26 cellular contexts compared by ENCODE assay signal in the genomic region with DNA sequence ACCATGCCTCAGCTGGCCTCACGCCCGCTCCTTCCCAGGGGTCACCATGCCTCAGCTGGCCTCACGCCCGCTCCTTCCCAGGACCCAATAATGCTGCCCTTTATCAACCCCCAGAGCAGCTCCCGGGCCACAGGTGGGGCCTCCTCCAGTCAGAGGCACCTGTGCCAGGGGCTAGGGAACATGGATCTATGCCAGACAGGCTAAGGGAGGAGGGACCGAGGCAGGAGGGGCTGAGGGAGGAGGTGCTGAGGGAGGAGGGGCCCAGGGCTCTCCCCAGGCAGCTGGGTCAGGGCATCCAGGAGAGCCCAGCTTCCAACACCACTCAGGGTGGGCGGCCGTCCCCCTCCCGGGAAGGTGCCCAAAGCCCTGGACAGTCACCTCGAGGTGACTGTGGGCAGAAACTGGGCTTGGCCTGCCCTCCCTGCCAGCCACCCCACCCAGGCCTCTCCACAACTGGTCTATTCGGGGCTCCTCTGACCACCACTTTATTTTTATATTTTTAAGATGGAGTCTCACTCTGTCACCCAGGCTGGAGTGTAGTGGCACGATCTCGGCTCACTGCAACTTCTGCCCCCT. TPM values are rescaled to one million over a fixed set of nuclear protein-coding genes. Genes with fewer than 3 reads are reported as not detected.
"Had no signal": no experiment of that assay in that cellular context is flagged by ENCODE, and none has a peak within 500 bp of the region (broad histone marks: within the 10 kb centered on the region; RNA-seq: fewer than 3 reads in every experiment).

No MANE protein-coding gene starts in this region.

- H3K36me3 ChIP-seq: neural progenitor cell, prostate gland, right atrium auricular region, uterus had no signal

- H3K9ac ChIP-seq: neural progenitor cell had no signal

- H3K4me1 ChIP-seq: gastrocnemius medialis, prostate gland, uterus had no signal

- DNase-seq: activated B cell treated with CpG ODN at 0.5 μM for 24 hours; activated CD4-positive, alpha-beta memory T cell treated with anti-CD3 and anti-CD28 coated beads for 36 hours; activated CD4-positive, alpha-beta T cell treated with anti-CD3 and anti-CD28 coated beads for 4 hours; activated gamma-delta T cell treated with Interleukin-2 at 50 U/mL for 16 hours; activated naive CD8-positive, alpha-beta T cell treated with anti-CD3 and anti-CD28 coated beads for 36 hours; activated T-cell treated with anti-CD3 and anti-CD28 coated beads for 4 hours; amniotic stem cell; effector CD8-positive, alpha-beta T cell; gastrocnemius medialis; kidney glomerular epithelial cell; mesenchymal stem cell; naive thymus-derived CD4-positive, alpha-beta T cell; T-helper 2 cell; uterus had no signal

- H2AFZ ChIP-seq: neural progenitor cell had no signal

- H3K4me3 ChIP-seq: gastrocnemius medialis, heart left ventricle, mucosa of descending colon, neural progenitor cell, prostate gland, right atrium auricular region, skin epidermis, tibial nerve, uterus had no signal

- H3K4me2 ChIP-seq: neural progenitor cell had no signal

- H3K27ac ChIP-seq: gastrocnemius medialis, heart left ventricle, neural progenitor cell, prostate gland, right atrium auricular region, skin epidermis, tibial nerve, uterus had no signal

- ATAC-seq: gastrocnemius medialis; heart left ventricle; mucosa of descending colon; naive thymus-derived CD4-positive, alpha-beta T cell had no signal

- H3K9me3 ChIP-seq: gastrocnemius medialis, heart left ventricle, mucosa of descending colon, prostate gland, right atrium auricular region, tibial nerve, uterus had no signal

- H3K27me3 ChIP-seq: neural progenitor cell, right atrium auricular region, uterus had no signal

RNA-seq across cellular contexts. Expression of a gene that starts 19.4 kb away (rescaled TPM):
- total RNA-seq: activated B cell treated with CpG ODN at 0.5 μM for 24 hours; activated CD4-positive, alpha-beta memory T cell treated with anti-CD3 and anti-CD28 coated beads for 36 hours; activated naive CD8-positive, alpha-beta T cell treated with anti-CD3 and anti-CD28 coated beads for 36 hours; activated T-helper 1 cell treated with anti-CD3 and anti-CD28 coated beads, Interleukin-12 subunit alpha, Interleukin-12 subunit beta, Interleukin-2, Interleukin-4 antibody, amounts not matched to agents 30 ng/mL and 10 ng/mL and 1 ng/mL, durations not matched to agents 14 hours and 24 hours and 36 hours; cerebellum; esophagus mucosa; gastrocnemius medialis; lower leg skin; mucosa of descending colon; naive thymus-derived CD4-positive, alpha-beta T cell; osteocyte; prostate gland; uterus had no signal
- polyA plus RNA-seq: naive thymus-derived CD4-positive, alpha-beta T cell had no signal

RNA-seq across cellular contexts. Expression of a gene that starts 31.9 kb away (rescaled TPM):
- total RNA-seq: activated B cell treated with CpG ODN at 0.5 μM for 24 hours; activated CD4-positive, alpha-beta memory T cell treated with anti-CD3 and anti-CD28 coated beads for 36 hours; cerebellum; esophagus mucosa; heart left ventricle; lower leg skin; mucosa of descending colon; naive thymus-derived CD4-positive, alpha-beta T cell; osteocyte; right atrium auricular region; tibial nerve; uterus had no signal
- polyA plus RNA-seq: heart left ventricle; naive thymus-derived CD4-positive, alpha-beta T cell had no signal

RNA-seq across cellular contexts. Expression of a gene that starts 57.4 kb away (rescaled TPM):
- total RNA-seq: activated B cell treated with CpG ODN at 0.5 μM for 24 hours had no signal
